ENCODE assay signal across 8 cellular contexts in genomic region chr14:70642313-70643235, GRCh38. TPM values are rescaled to one million over a fixed set of nuclear protein-coding genes. Genes with fewer than 3 reads are reported as not detected.
DNase-seq lines count a peak whose midpoint lies in the region; ATAC-seq and TF ChIP-seq lines count a peak whose summit lies in the region.

No MANE protein-coding gene starts in this region.

- peak overlapping the region; percentile 57 to 79 (median 64) for H3K27ac ChIP-seq in upper lobe of left lung

- no peaks in the 10 kb centered on the region for H3K9me3 ChIP-seq in upper lobe of left lung

- H3K27ac Mint-ChIP-seq in mesothelial cell of epicardium, result peak overlapping the region; percentile 73

- H3K36me3 Mint-ChIP-seq in mesothelial cell of epicardium, result no peaks in the 10 kb centered on the region

- TF ChIP-seq POLR2A in upper lobe of left lung (IDR thresholded peaks at IDR 0.05), result peak in 1 of 4 donors; percentile 22

- ATAC-seq in HG03354 (IDR thresholded peaks at IDR 0.05; ENCODE audit: poor library complexity, severe bottlenecking, unreplicated experiment) (peak; percentile 33), upper lobe of left lung (ENCODE audit: low FRiP score in 2 of 2) (peak in 1 of 2 donors; percentile 9), GM19351 (IDR thresholded peaks at IDR 0.05; ENCODE audit: unreplicated experiment) (no peak)

- no peaks in the 10 kb centered on the region for H3K36me3 ChIP-seq in upper lobe of left lung

- peaks cover 7 to 32% (median 13%) of the 10 kb centered on the region in 4 donors for H3K4me1 ChIP-seq in upper lobe of left lung

- peak overlapping the region; percentile 83 for H3K4me3 Mint-ChIP-seq in mesothelial cell of epicardium

- H3K27me3 Mint-ChIP-seq in mesothelial cell of epicardium (ENCODE audit: low read depth), result peaks cover 46% of the 10 kb centered on the region

- TF ChIP-seq CTCF in mesothelial cell of epicardium (IDR thresholded peaks at IDR 0.05; ENCODE audit: unreplicated experiment), result no peak
- no peak for TF ChIP-seq CTCF in upper lobe of left lung (IDR thresholded peaks at IDR 0.05)

- H3K27me3 ChIP-seq in upper lobe of left lung, result peaks cover 0 to 12% (median 0%) of the 10 kb centered on the region in 4 donors

- no peak for TF ChIP-seq EP300 in upper lobe of left lung (IDR thresholded peaks at IDR 0.05)

- DNase-seq in NCI-H2029 treated with DMSO at 0.1 percent for 48 hours (lab: John Stamatoyannopoulos, UW) (peak; percentile 3), NCI-H2029 (lab: John Stamatoyannopoulos, UW) (no peak), T-helper 9 cell (peak; percentile 12), ecto neural progenitor cell (ENCODE audit: low spot score) (peak; percentile 62), mesothelial cell of epicardium (ENCODE audit: low spot score in 2 of 2, unreplicated experiment in 2 of 2) (peak in 1 of 2 experiments; percentile 50), upper lobe of left lung (peak; percentile 25 to 88)

- peak overlapping the region; percentile 69 to 84 (median 78) for H3K4me3 ChIP-seq in upper lobe of left lung

- 7 to 25% methylated on average over 3 to 26 of the region's 50 CpGs for WGBS in upper lobe of left lung, 2 donors

- peaks cover 19% of the 10 kb centered on the region for H3K4me1 Mint-ChIP-seq in mesothelial cell of epicardium

- H3K9me3 Mint-ChIP-seq in mesothelial cell of epicardium, result no peaks in the 10 kb centered on the region

RNA-seq across cellular contexts. Expression of gene TTC9, which starts 0.9 kb away (rescaled TPM):
- total RNA-seq in mesothelial cell of epicardium (4.6 to 5.1 TPM (median 4.8 TPM) in 3 replicates), upper lobe of left lung (1 to 10 TPM; 3.1 to 8.6 (median 6.2) TPM)

RNA-seq across cellular contexts. Expression of gene MED6, which starts 42.1 kb away (rescaled TPM):
- total RNA-seq in mesothelial cell of epicardium (58.2 to 62.9 TPM (median 62.4 TPM) in 3 replicates), upper lobe of left lung (10 to 100 TPM; 17.9 to 56.5 (median 23.4) TPM)
